7 cellular contexts compared by ENCODE assay signal in genomic region chr2:40554665-40555294, GRCh38.
DNase-seq lines count a peak whose midpoint lies in the region; FAIRE-seq and TF ChIP-seq lines count a peak whose summit lies in the region.

No MANE protein-coding gene starts in this region.

- DNase-seq in H4 (ENCODE audit: low spot score) (peak; percentile 20), Karpas-422 (peak; percentile 82), astrocyte (ENCODE audit: low read depth) (peak; percentile 17), iPS-NIHi11 (ENCODE audit: low spot score) (peak; percentile 42)
- peak; percentile 44 for DNase-seq in stimulated activated CD4-positive, alpha-beta T cell treated with anti-CD3 and anti-CD28 coated beads, Interleukin-1b, Interleukin-23, amount 100 ng/mL, for 48 hours

- H3K9ac ChIP-seq in Karpas-422 (ENCODE audit: low read length): no peak overlapping the region
- no peak overlapping the region for H3K9ac ChIP-seq in OCI-LY3 (ENCODE audit: low read length)
- H3K9ac ChIP-seq in astrocyte (ENCODE audit: low read length): no peak overlapping the region

- H3K27ac ChIP-seq in Karpas-422 (ENCODE audit: low read length): no peak overlapping the region
- H3K27ac ChIP-seq in OCI-LY3 (ENCODE audit: low read length): no peak overlapping the region
- H3K27ac ChIP-seq in astrocyte (ENCODE audit: low read depth, low read length): no peak overlapping the region

- peak; percentile 89 for TF ChIP-seq CTCF in GM12873 (IDR thresholded peaks at IDR 0.05; ENCODE audit: insufficient read depth, low read depth, low read length, missing control alignments)
- peak; percentile 91 for TF ChIP-seq CTCF in OCI-LY3 (IDR thresholded peaks at IDR 0.05; ENCODE audit: low read depth, low read length)
- TF ChIP-seq CTCF in astrocyte (IDR thresholded peaks at IDR 0.05; ENCODE audit: insufficient read depth, low read depth, low read length): peak; percentile 71

- H3K4me1 Mint-ChIP-seq in astrocyte (ENCODE audit: low read depth, unreplicated experiment): no peaks in the 10 kb centered on the region

- no peaks in the 10 kb centered on the region for H3K36me3 Mint-ChIP-seq in astrocyte (ENCODE audit: low read depth, unreplicated experiment)

- H3K27me3 ChIP-seq in Karpas-422 (ENCODE audit: low read length) (no peaks in the 10 kb centered on the region), OCI-LY3 (ENCODE audit: low read depth, low read length) (peaks cover 11% of the 10 kb centered on the region), astrocyte (ENCODE audit: insufficient read depth, low read length) (no peaks in the 10 kb centered on the region)

- H3K79me2 ChIP-seq in Karpas-422 (ENCODE audit: low read length): no peaks in the 10 kb centered on the region
- H3K79me2 ChIP-seq in OCI-LY3 (ENCODE audit: low read length): no peaks in the 10 kb centered on the region
- H3K79me2 ChIP-seq in astrocyte (ENCODE audit: insufficient read depth, low read length): no peaks in the 10 kb centered on the region

- H3K36me3 ChIP-seq in Karpas-422 (ENCODE audit: insufficient read depth, low read length): no peaks in the 10 kb centered on the region
- no peaks in the 10 kb centered on the region for H3K36me3 ChIP-seq in OCI-LY3 (replicated peaks; ENCODE audit: low read depth, low read length)
- no peaks in the 10 kb centered on the region for H3K36me3 ChIP-seq in astrocyte (ENCODE audit: insufficient read depth, low read length)

- H3K4me3 Mint-ChIP-seq in astrocyte (ENCODE audit: unreplicated experiment): no peak overlapping the region

- no peaks in the 10 kb centered on the region for H3K9me3 ChIP-seq in Karpas-422 (ENCODE audit: low read length)
- no peaks in the 10 kb centered on the region for H3K9me3 ChIP-seq in OCI-LY3 (ENCODE audit: insufficient read depth, low read length)
- H3K9me3 ChIP-seq in astrocyte (ENCODE audit: insufficient read depth, low read depth, low read length): no peaks in the 10 kb centered on the region

- no peaks in the 10 kb centered on the region for H3K9me3 Mint-ChIP-seq in astrocyte (ENCODE audit: unreplicated experiment)

- H3K4me1 ChIP-seq in Karpas-422 (ENCODE audit: low read length) (no peaks in the 10 kb centered on the region), OCI-LY3 (ENCODE audit: low read length) (no peaks in the 10 kb centered on the region), astrocyte (ENCODE audit: insufficient read depth, low read length) (peaks cover 4% of the 10 kb centered on the region)

- no peaks in the 10 kb centered on the region for H3K9me2 ChIP-seq in Karpas-422 (replicated peaks; ENCODE audit: insufficient read depth, low read length)

- no peaks in the 10 kb centered on the region for H4K20me1 ChIP-seq in Karpas-422 (ENCODE audit: insufficient read depth, low read depth, low read length)
- H4K20me1 ChIP-seq in OCI-LY3 (ENCODE audit: insufficient read depth, low read length): no peaks in the 10 kb centered on the region
- no peaks in the 10 kb centered on the region for H4K20me1 ChIP-seq in astrocyte (ENCODE audit: insufficient read depth, low read length)

- H3K4me2 ChIP-seq in Karpas-422 (ENCODE audit: low read depth, low read length, poor library complexity, severe bottlenecking) (no peak overlapping the region), OCI-LY3 (ENCODE audit: low read length) (peak overlapping the region; percentile 49), astrocyte (ENCODE audit: low read length) (no peak overlapping the region)

- H2AFZ ChIP-seq in Karpas-422 (ENCODE audit: low read length) (no peak overlapping the region), OCI-LY3 (ENCODE audit: low read depth, low read length) (no peak overlapping the region), astrocyte (ENCODE audit: low read depth, low read length) (no peak overlapping the region)

- no peak for FAIRE-seq in astrocyte (lab: Jason Lieb, UNC)

- H3K27me3 Mint-ChIP-seq in astrocyte (ENCODE audit: low read depth, unreplicated experiment): no peaks in the 10 kb centered on the region

- no peak overlapping the region for H3K27ac Mint-ChIP-seq in astrocyte (ENCODE audit: unreplicated experiment)

- H3K4me3 ChIP-seq in Karpas-422 (ENCODE audit: low read length) (no peak overlapping the region), OCI-LY3 (ENCODE audit: low read length) (no peak overlapping the region), astrocyte (ENCODE audit: insufficient read depth, low read depth, low read length) (no peak overlapping the region)

Comparison
In these comparisons a context has a peak if more than half of its experiments do, and no peak if none do; other contexts are left out.
1. DNase-seq: peak in every context shown above with its lines; median percentile 82 in Karpas-422; 44 in stimulated activated CD4-positive, alpha-beta T cell treated with anti-CD3 and anti-CD28 coated beads, Interleukin-1b, Interleukin-23, amount 100 ng/mL, for 48 hours; 42 in iPS-NIHi11; 20 in H4; 17 in astrocyte.